ENCODE assay signal across 18 cellular contexts in genomic region chr3:191358929-191359328, GRCh38. TPM values are rescaled to one million over a fixed set of nuclear protein-coding genes. Genes with fewer than 3 reads are reported as not detected.
DNase-seq lines count a peak whose midpoint lies in the region; ATAC-seq and TF ChIP-seq lines count a peak whose summit lies in the region.
"Had no signal": no experiment of that assay in that cellular context is flagged by ENCODE, and none has a peak within 500 bp of the region (broad histone marks: within the 10 kb centered on the region; RNA-seq: fewer than 3 reads in every experiment).

No MANE protein-coding gene starts in this region.

- H3K4me1 ChIP-seq in breast epithelium, result peaks cover 0 to 6% of the 10 kb centered on the region in 2 donors
- H3K4me1 ChIP-seq in thymus (ENCODE audit: control insufficient read depth, insufficient read depth, low read length), result no peaks in the 10 kb centered on the region
- H3K4me1 ChIP-seq: uterus had no signal

- peaks cover 4% of the 10 kb centered on the region for H3K36me3 ChIP-seq in breast epithelium
- H3K36me3 ChIP-seq in thymus (ENCODE audit: control insufficient read depth, insufficient read depth), result no peaks in the 10 kb centered on the region
- H3K36me3 ChIP-seq: neutrophil, uterus had no signal

- no peaks in the 10 kb centered on the region for H3K9me3 Mint-ChIP-seq in MCF 10A (ENCODE audit: unreplicated experiment)
- H3K9me3 Mint-ChIP-seq in activated T-helper 1 cell treated with anti-CD3 and anti-CD28 coated beads, Interleukin-12 subunit alpha, Interleukin-12 subunit beta, Interleukin-2, Interleukin-4 antibody, amounts not matched to agents 30 ng/mL and 10 ng/mL and 1 ng/mL, durations not matched to agents 14 hours and 24 hours and 36 hours, result no peaks in the 10 kb centered on the region
- H3K9me3 Mint-ChIP-seq: T-helper 2 cell treated with Interferon-gamma antibody and Interleukin-4, amounts not matched to agents 5 μg/mL and 100 μg/mL, for 36 hours had no signal

- peak; percentile 38 for ATAC-seq in HG02884 (IDR thresholded peaks at IDR 0.05; ENCODE audit: unreplicated experiment)
- ATAC-seq: activated CD8-positive, alpha-beta T cell treated with anti-CD3 and anti-CD28 coated beads, Interleukin-2, amount 10 ng/mL, durations not matched to agents 7 days and 5 days; gastroesophageal sphincter; Panc1 had no signal

- DNase-seq in MCF 10A (ENCODE audit: unreplicated experiment) (no peak), breast epithelium (ENCODE audit: low spot score in 2 of 2) (no peak), NCI-H2227 treated with DMSO at 0.1 percent for 48 hours (lab: John Stamatoyannopoulos, UW) (no peak), NCI-H446 (lab: John Stamatoyannopoulos, UW) (no peak), NCI-H526 (lab: John Stamatoyannopoulos, UW) (no peak)
- no peak for DNase-seq in activated T-helper 1 cell treated with anti-CD3 and anti-CD28 coated beads, Interleukin-12 subunit alpha, Interleukin-12 subunit beta, Interleukin-2, Interleukin-4 antibody, amounts not matched to agents 30 ng/mL and 10 ng/mL and 1 ng/mL, durations not matched to agents 14 hours and 24 hours and 36 hours (ENCODE audit: low spot score)
- DNase-seq: ACHN; activated CD8-positive, alpha-beta T cell treated with anti-CD3 and anti-CD28 coated beads, Interleukin-2, amount 10 ng/mL, durations not matched to agents 7 days and 5 days; DMS153; Karpas-422; NCI-H2171; uterus had no signal

- H3K27ac Mint-ChIP-seq in MCF 10A (ENCODE audit: low read depth, unreplicated experiment), result peak overlapping the region; percentile 47
- H3K27ac Mint-ChIP-seq in activated T-helper 1 cell treated with anti-CD3 and anti-CD28 coated beads, Interleukin-12 subunit alpha, Interleukin-12 subunit beta, Interleukin-2, Interleukin-4 antibody, amounts not matched to agents 30 ng/mL and 10 ng/mL and 1 ng/mL, durations not matched to agents 14 hours and 24 hours and 36 hours, result peak overlapping the region; percentile 47
- H3K27ac Mint-ChIP-seq: activated CD8-positive, alpha-beta T cell treated with anti-CD3 and anti-CD28 coated beads, Interleukin-2, amount 10 ng/mL, durations not matched to agents 7 days and 5 days; T-helper 2 cell treated with Interferon-gamma antibody and Interleukin-4, amounts not matched to agents 5 μg/mL and 100 μg/mL, for 36 hours had no signal

- POLR2A ChIA-PET in MCF 10A (lab: Yijun Ruan, JAX), result interaction anchor here (0.6 to 2.1 kb wide), 7 partner anchors 7 to 763 kb away, joined by 3 to 17 read pairs (median 4); partner anchors contain the start of genes CCDC50 and UTS2B

- no peaks in the 10 kb centered on the region for H3K27me3 Mint-ChIP-seq in MCF 10A (ENCODE audit: insufficient read depth, unreplicated experiment)
- no peaks in the 10 kb centered on the region for H3K27me3 Mint-ChIP-seq in activated T-helper 1 cell treated with anti-CD3 and anti-CD28 coated beads, Interleukin-12 subunit alpha, Interleukin-12 subunit beta, Interleukin-2, Interleukin-4 antibody, amounts not matched to agents 30 ng/mL and 10 ng/mL and 1 ng/mL, durations not matched to agents 14 hours and 24 hours and 36 hours (ENCODE audit: insufficient read depth)

- H3K27ac ChIP-seq in breast epithelium, result no peak overlapping the region
- H3K27ac ChIP-seq in thymus (ENCODE audit: low read depth), result peak overlapping the region; percentile 18
- H3K27ac ChIP-seq: neutrophil, uterus had no signal

- WGBS in thymus, result 86% methylated on average over 2 of the region's 2 CpGs

- CTCF ChIA-PET in MCF 10A (lab: Yijun Ruan, JAX), result interaction anchor here (0.6 to 1.5 kb wide), 5 partner anchors 13 to 1086 kb away, joined by 3 to 5 read pairs (median 3); no protein-coding TSS in a partner anchor

- no peaks in the 10 kb centered on the region for H3K9me3 ChIP-seq in breast epithelium
- no peaks in the 10 kb centered on the region for H3K9me3 ChIP-seq in thymus (ENCODE audit: control insufficient read depth)
- H3K9me3 ChIP-seq: gastroesophageal sphincter, neutrophil, uterus had no signal

- no peaks in the 10 kb centered on the region for H3K27me3 ChIP-seq in breast epithelium
- H3K27me3 ChIP-seq in thymus (ENCODE audit: control insufficient read depth, insufficient read depth), result no peaks in the 10 kb centered on the region
- H3K27me3 ChIP-seq: gastroesophageal sphincter, neutrophil, uterus had no signal

- H3K4me3 ChIP-seq in breast epithelium (no peak overlapping the region), thymus (ENCODE audit: low read length) (no peak overlapping the region)
- H3K4me3 ChIP-seq: gastroesophageal sphincter, uterus had no signal

- no peak for TF ChIP-seq CTCF in MCF 10A (IDR thresholded peaks at IDR 0.05; ENCODE audit: unreplicated experiment)
- TF ChIP-seq CTCF in breast epithelium (IDR thresholded peaks at IDR 0.05), result no peak

- H3K4me3 Mint-ChIP-seq in MCF 10A (ENCODE audit: unreplicated experiment), result no peak overlapping the region
- H3K4me3 Mint-ChIP-seq in activated T-helper 1 cell treated with anti-CD3 and anti-CD28 coated beads, Interleukin-12 subunit alpha, Interleukin-12 subunit beta, Interleukin-2, Interleukin-4 antibody, amounts not matched to agents 30 ng/mL and 10 ng/mL and 1 ng/mL, durations not matched to agents 14 hours and 24 hours and 36 hours, result no peak overlapping the region
- H3K4me3 Mint-ChIP-seq: activated CD8-positive, alpha-beta T cell treated with anti-CD3 and anti-CD28 coated beads, Interleukin-2, amount 10 ng/mL, durations not matched to agents 7 days and 5 days; T-helper 2 cell treated with Interferon-gamma antibody and Interleukin-4, amounts not matched to agents 5 μg/mL and 100 μg/mL, for 36 hours had no signal

- H3K36me3 Mint-ChIP-seq in MCF 10A (ENCODE audit: insufficient read depth, unreplicated experiment), result peaks cover 39% of the 10 kb centered on the region
- H3K36me3 Mint-ChIP-seq in activated T-helper 1 cell treated with anti-CD3 and anti-CD28 coated beads, Interleukin-12 subunit alpha, Interleukin-12 subunit beta, Interleukin-2, Interleukin-4 antibody, amounts not matched to agents 30 ng/mL and 10 ng/mL and 1 ng/mL, durations not matched to agents 14 hours and 24 hours and 36 hours (ENCODE audit: low read depth), result peaks cover 9% of the 10 kb centered on the region

- BruUV-seq in MCF 10A (replicated peaks; lab: Mats Ljungman, UMichigan), result no TSS peak

- intact Hi-C loops in MCF 10A (cut with micrococcal nuclease) (no loop called here), breast epithelium (cut with DNase I; ENCODE audit: low total_unique reads) (no loop called here)
- intact Hi-C loops in activated T-helper 1 cell treated with anti-CD3 and anti-CD28 coated beads, Interleukin-12 subunit alpha, Interleukin-12 subunit beta, Interleukin-2, Interleukin-4 antibody, amounts not matched to agents 30 ng/mL and 10 ng/mL and 1 ng/mL, durations not matched to agents 14 hours and 24 hours and 36 hours (cut with micrococcal nuclease), result no loop called here

- peaks cover 43% of the 10 kb centered on the region for H3K4me1 Mint-ChIP-seq in MCF 10A (ENCODE audit: insufficient read depth, unreplicated experiment)
- peaks cover 17% of the 10 kb centered on the region for H3K4me1 Mint-ChIP-seq in activated T-helper 1 cell treated with anti-CD3 and anti-CD28 coated beads, Interleukin-12 subunit alpha, Interleukin-12 subunit beta, Interleukin-2, Interleukin-4 antibody, amounts not matched to agents 30 ng/mL and 10 ng/mL and 1 ng/mL, durations not matched to agents 14 hours and 24 hours and 36 hours (ENCODE audit: low read depth)

- TF ChIP-seq POLR2A in breast epithelium (IDR thresholded peaks at IDR 0.05), result no peak

RNA-seq across cellular contexts. Expression of gene UTS2B, which starts 28.6 kb away (rescaled TPM):
- total RNA-seq in MCF 10A (2022), result 0.26 TPM in 1 of 2 replicates, not detected in the other
- under 1 TPM in 1 of 3 donors, not detected in 2; 0.15 TPM for total RNA-seq in breast epithelium
- not detected in 2 replicates for total RNA-seq in activated T-helper 1 cell treated with anti-CD3 and anti-CD28 coated beads, Interleukin-12 subunit alpha, Interleukin-12 subunit beta, Interleukin-2, Interleukin-4 antibody, amounts not matched to agents 30 ng/mL and 10 ng/mL and 1 ng/mL, durations not matched to agents 14 hours and 24 hours and 36 hours
- 0.16 TPM for polyA plus RNA-seq in thymus
- total RNA-seq: activated CD8-positive, alpha-beta T cell treated with anti-CD3 and anti-CD28 coated beads, Interleukin-2, amount 10 ng/mL, durations not matched to agents 7 days and 5 days had no signal

RNA-seq across cellular contexts. Expression of gene CCDC50, which starts 29.7 kb away (rescaled TPM):
- 100 and 115 TPM in 2 replicates for total RNA-seq in MCF 10A (2022)
- total RNA-seq in breast epithelium, result 100 to 1,000 TPM in 1 of 3 donors, 10 to 100 TPM in 2; 86.9 to 101 (median 93.4) TPM
- 36.1 and 37.2 TPM in 2 replicates for total RNA-seq in activated T-helper 1 cell treated with anti-CD3 and anti-CD28 coated beads, Interleukin-12 subunit alpha, Interleukin-12 subunit beta, Interleukin-2, Interleukin-4 antibody, amounts not matched to agents 30 ng/mL and 10 ng/mL and 1 ng/mL, durations not matched to agents 14 hours and 24 hours and 36 hours
- 30.9 TPM for polyA plus RNA-seq in thymus
